ENCODE assay signal across 1 cellular context in genomic region chr16:85527767-85528297, GRCh38.
TF ChIP-seq lines count a peak whose summit lies in the region.

No MANE protein-coding gene starts in this region.

TF ChIP-seq in HCT116, 20 proteins besides CTCF, POLR2A, EP300 and RAD21 (continued from another document):
- no peak for TF ChIP-seq MAX (IDR thresholded peaks at IDR 0.05)
